In genomic region chr9:811101-811531, GRCh38 we compare ENCODE assay signal across 16 cellular contexts. TPM values are rescaled to one million over a fixed set of nuclear protein-coding genes. Genes with fewer than 3 reads are reported as not detected.
DNase-seq lines count a peak whose midpoint lies in the region; ATAC-seq and TF ChIP-seq lines count a peak whose summit lies in the region.
"Had no signal": no experiment of that assay in that cellular context is flagged by ENCODE, and none has a peak within 500 bp of the region (broad histone marks: within the 10 kb centered on the region; RNA-seq: fewer than 3 reads in every experiment).

No MANE protein-coding gene starts in this region.

- no peaks in the 10 kb centered on the region for H3K9me3 ChIP-seq in fibroblast of lung (ENCODE audit: control insufficient read depth, insufficient read depth, low read depth, low read length)
- H3K9me3 ChIP-seq in OCI-LY7 (ENCODE audit: low read length): no peaks in the 10 kb centered on the region

- TF ChIP-seq CTCF in fibroblast of lung (conservative IDR thresholded peaks at IDR 0.05 in 1 of 2, IDR thresholded peaks at IDR 0.05 in 1 of 2; ENCODE audit: low read depth in 1 of 2, low read length in 2 of 2) (no peak), OCI-LY7 (conservative IDR thresholded peaks at IDR 0.05; ENCODE audit: low read length) (no peak)

- no peaks in the 10 kb centered on the region for H3K9me2 ChIP-seq in OCI-LY7 (ENCODE audit: insufficient read depth, low read length)

- POLR2A ChIA-PET in OCI-LY7 (lab: Charles Lee): interaction anchor here (0.5 kb wide), 1 partner anchor 201 kb away, joined by 3 read pairs; no protein-coding TSS in a partner anchor

- H3K4me1 ChIP-seq in fibroblast of lung (ENCODE audit: control insufficient read depth, extremely low read depth, insufficient read depth, low read length) (no peaks in the 10 kb centered on the region), OCI-LY7 (ENCODE audit: insufficient read depth, low read length, poor library complexity, severe bottlenecking) (no peaks in the 10 kb centered on the region)

- no peak for ATAC-seq in HG03520 (IDR thresholded peaks at IDR 0.05; ENCODE audit: unreplicated experiment)
- ATAC-seq: left lobe of liver; natural killer cell treated with Interleukin-12 subunit alpha and Interleukin-12 subunit beta and Interleukin-15 and Interleukin-18, amount 100 ng/mL, for 72 hours; sciatic nerve; stimulated activated effector memory CD8-positive, alpha-beta T cell treated with anti-CD3 and anti-CD28 coated beads, Interleukin-12 subunit alpha, Interleukin-12 subunit beta, amount 100 ng/mL, for 72 hours had no signal

- no peak overlapping the region for H3K4me2 ChIP-seq in fibroblast of lung (ENCODE audit: extremely low read depth, insufficient read depth, low read length)
- H3K4me2 ChIP-seq in OCI-LY7 (ENCODE audit: low read length): no peak overlapping the region

- no peaks in the 10 kb centered on the region for H3K27me3 ChIP-seq in fibroblast of lung (ENCODE audit: control insufficient read depth, insufficient read depth, low read length)

- DNase-seq in HCEC 1CT: peak; percentile 82
- DNase-seq in NCI-H2196 (lab: John Stamatoyannopoulos, UW; ENCODE audit: unreplicated experiment): peak; percentile 63
- DNase-seq in fibroblast of lung (ENCODE audit: low read depth in 2 of 2): peak; percentile 3 to 61
- peak; percentile 67 for DNase-seq in renal cortical epithelial cell (ENCODE audit: low read depth)
- DNase-seq in OCI-LY7 (ENCODE audit: low spot score): no peak
- no peak for DNase-seq in CD1c-positive myeloid dendritic cell (ENCODE audit: extremely low spot score)
- DNase-seq: activated gamma-delta T cell; CD4-positive, alpha-beta memory T cell; endodermal cell; GOT3; stimulated activated CD4-positive, alpha-beta T cell treated with anti-CD3 and anti-CD28 coated beads, Interleukin-4, amount 100 ng/mL, for 4 hours had no signal

- no peak overlapping the region for H3K9ac ChIP-seq in fibroblast of lung (ENCODE audit: insufficient read depth, low read length)

- intact Hi-C loops in OCI-LY7 (cut with micrococcal nuclease; ENCODE audit: unreplicated experiment): no loop called here

- BruUV-seq in OCI-LY7 (replicated peaks; lab: Mats Ljungman, UMichigan): no TSS peak

- CTCF ChIA-PET in OCI-LY7 (lab: Charles Lee; ENCODE audit: unreplicated experiment): no interaction called here

- H3K79me2 ChIP-seq in fibroblast of lung (ENCODE audit: control insufficient read depth, insufficient read depth, low read length) (no peaks in the 10 kb centered on the region), OCI-LY7 (ENCODE audit: insufficient read depth, low read depth, low read length) (no peaks in the 10 kb centered on the region)

- H3K27ac ChIP-seq in fibroblast of lung (ENCODE audit: insufficient read depth, low read length) (no peak overlapping the region), OCI-LY7 (ENCODE audit: low read depth, low read length, poor library complexity, severe bottlenecking) (no peak overlapping the region)

- H4K20me1 ChIP-seq in fibroblast of lung (ENCODE audit: control insufficient read depth, extremely low read depth, insufficient read depth, low read length) (no peaks in the 10 kb centered on the region), OCI-LY7 (ENCODE audit: insufficient read depth, low read length) (no peaks in the 10 kb centered on the region)

- H3K36me3 ChIP-seq in fibroblast of lung (ENCODE audit: control insufficient read depth, insufficient read depth, low read length) (no peaks in the 10 kb centered on the region), OCI-LY7 (ENCODE audit: insufficient read depth, low read length) (no peaks in the 10 kb centered on the region)

- H3K4me3 ChIP-seq in fibroblast of lung (replicated peaks in 1 of 4; ENCODE audit: control extremely low read depth in 1 of 4, insufficient read depth in 1 of 4, low read depth in 3 of 4, low read length in 4 of 4): no peak overlapping the region
- no peak overlapping the region for H3K4me3 ChIP-seq in OCI-LY7 (ENCODE audit: low read depth, low read length, poor library complexity, severe bottlenecking)

- H2AFZ ChIP-seq in fibroblast of lung (ENCODE audit: low read length) (no peak overlapping the region), OCI-LY7 (ENCODE audit: low read length) (no peak overlapping the region)

RNA-seq across cellular contexts. Expression of gene DMRT1, which starts 30.4 kb away (rescaled TPM):
- total RNA-seq in fibroblast of lung (not detected in 2 replicates), renal cortical epithelial cell (not detected in 2 replicates), OCI-LY7 (2022) (not detected in 2 replicates)
- polyA plus RNA-seq in fibroblast of lung: not detected in 2 replicates
- polyA plus RNA-seq in fibroblast of lung (2012): not detected in 2 replicates
- polyA minus RNA-seq in fibroblast of lung (ENCODE audit: low replicate concordance): not detected in 2 replicates
- not detected in 2 replicates for total RNA-seq in OCI-LY7 (2014; rRNA removed; shearing (Covaris generic))
- total RNA-seq: CD4-positive, alpha-beta memory T cell; endodermal cell; left lobe of liver; natural killer cell treated with Interleukin-12 subunit alpha and Interleukin-12 subunit beta and Interleukin-15 and Interleukin-18, amount 100 ng/mL, for 72 hours; sciatic nerve had no signal
- polyA plus RNA-seq: CD4-positive, alpha-beta memory T cell had no signal

Comparison
In these comparisons a context has a peak if more than half of its experiments do, and no peak if none do; other contexts are left out.
1. DNase-seq: peak in HCEC 1CT (single experiment), NCI-H2196 (single experiment), fibroblast of lung (2 of 2) and renal cortical epithelial cell (single experiment); none in OCI-LY7 (single experiment) and CD1c-positive myeloid dendritic cell (single experiment).